In the genomic region with DNA sequence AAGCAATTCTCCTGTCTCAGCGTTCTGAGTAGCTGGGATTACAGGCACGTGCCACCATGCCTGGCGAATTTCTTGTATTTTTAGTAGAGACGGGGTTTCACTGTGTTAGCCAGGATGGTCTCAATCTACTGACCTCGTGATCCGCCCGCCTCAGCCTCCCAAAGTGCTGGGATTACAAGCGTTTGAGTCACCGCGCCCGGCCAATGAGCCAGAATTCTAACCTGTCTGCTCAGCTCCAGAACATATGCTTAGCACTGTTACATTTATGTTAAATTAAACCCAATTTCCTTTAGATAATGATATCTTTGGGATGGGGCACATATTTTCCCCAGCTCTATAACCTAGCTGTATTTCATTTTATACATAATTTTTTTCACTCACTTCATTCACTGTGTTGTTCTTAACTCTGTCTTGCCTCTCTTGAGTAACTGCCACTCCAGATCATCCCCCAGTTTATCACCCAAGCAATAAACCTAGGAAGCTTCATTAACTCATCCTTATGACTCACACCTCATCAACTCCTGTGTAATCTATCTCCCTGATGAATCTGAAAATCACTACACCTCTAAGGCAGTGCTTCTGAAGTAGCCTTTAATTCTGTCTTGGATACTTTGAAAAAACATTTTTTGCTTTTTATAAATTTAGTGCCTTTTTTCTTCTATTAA, we compare ENCODE assay signal across 18 cellular contexts.
A peak's percentile ranks its signal among the peaks of the same experiment; 100 is the strongest.
DNase-seq lines count a peak whose midpoint lies in the region; ATAC-seq, FAIRE-seq and TF ChIP-seq lines count a peak whose summit lies in the region.
"Had no signal": no experiment of that assay in that cellular context is flagged by ENCODE, and none has a peak within 500 bp of the region (broad histone marks: within the 10 kb centered on the region; RNA-seq: fewer than 3 reads in every experiment).

No MANE protein-coding gene starts in this region.

- H3K79me2 ChIP-seq in osteoblast (ENCODE audit: insufficient read depth, low read length): no peaks in the 10 kb centered on the region

- 82 to 84% methylated on average over 11 of the region's 11 CpGs for whole genome bisulfite sequencing in esophagus squamous epithelium, 2 donors

- peak; percentile 2 for DNase-seq in ELF-1 (ENCODE audit: low read depth, low spot score)
- DNase-seq in bronchial epithelial cell (ENCODE audit: low read depth): peak; percentile 2
- DNase-seq in kidney glomerular epithelial cell (lab: John Stamatoyannopoulos, UW): peak; percentile 95
- DNase-seq in osteoblast (ENCODE audit: insufficient read length, low spot score, missing footprints): peak; percentile 5
- DNase-seq in ascending aorta (ENCODE audit: low spot score in 2 of 2): no peak
- DNase-seq in caudate nucleus (lab: John Stamatoyannopoulos, UW): no peak
- DNase-seq in esophagus squamous epithelium (lab: John Stamatoyannopoulos, UW): no peak
- DNase-seq: BE2C, DND-41, GF-D8, GOT3, IMR-90 had no signal

- H4K20me1 ChIP-seq in osteoblast (ENCODE audit: insufficient read depth, low read length): no peaks in the 10 kb centered on the region

- no peaks in the 10 kb centered on the region for H3K4me1 ChIP-seq in osteoblast (ENCODE audit: insufficient read depth, low read length)
- no peaks in the 10 kb centered on the region for H3K4me1 ChIP-seq in ascending aorta
- H3K4me1 ChIP-seq in esophagus squamous epithelium: no peaks in the 10 kb centered on the region
- H3K4me1 ChIP-seq: BE2C, HAP-1 had no signal

- no peaks in the 10 kb centered on the region for H3K36me3 ChIP-seq in bronchial epithelial cell (ENCODE audit: control insufficient read depth, insufficient read depth, low read length)
- H3K36me3 ChIP-seq in osteoblast (ENCODE audit: insufficient read depth, low read length): no peaks in the 10 kb centered on the region
- H3K36me3 ChIP-seq in ascending aorta: no peaks in the 10 kb centered on the region
- H3K36me3 ChIP-seq in esophagus squamous epithelium: no peaks in the 10 kb centered on the region
- H3K36me3 ChIP-seq: BE2C, HAP-1 had no signal

- no peak overlapping the region for H3K4me3 ChIP-seq in bronchial epithelial cell (ENCODE audit: low read depth, low read length)
- no peak overlapping the region for H3K4me3 ChIP-seq in osteoblast (ENCODE audit: insufficient read depth, low read length)
- H3K4me3 ChIP-seq in ascending aorta: no peak overlapping the region
- no peak overlapping the region for H3K4me3 ChIP-seq in esophagus squamous epithelium
- H3K4me3 ChIP-seq: HAP-1 had no signal

- ATAC-seq in HG02763 (IDR thresholded peaks at IDR 0.05; ENCODE audit: unreplicated experiment): no peak

- H3K4me2 ChIP-seq in osteoblast (ENCODE audit: insufficient read depth, low read length): no peak overlapping the region

- intact Hi-C loops in ascending aorta (cut with DNase I) (no loop called here), esophagus squamous epithelium (cut with DNase I) (no loop called here)

- H3K27ac ChIP-seq in osteoblast (ENCODE audit: low read depth, low read length): no peak overlapping the region
- H3K27ac ChIP-seq in ascending aorta: no peak overlapping the region
- H3K27ac ChIP-seq in caudate nucleus (ENCODE audit: low read depth, low read length): no peak overlapping the region
- no peak overlapping the region for H3K27ac ChIP-seq in esophagus squamous epithelium
- H3K27ac ChIP-seq: C4-2B had no signal

- TF ChIP-seq CTCF in bronchial epithelial cell (IDR thresholded peaks at IDR 0.05; ENCODE audit: insufficient read depth, low read length, severe bottlenecking) (no peak), osteoblast (IDR thresholded peaks at IDR 0.05; ENCODE audit: extremely low read depth, low read depth, low read length) (no peak), ascending aorta (IDR thresholded peaks at IDR 0.05) (no peak), esophagus squamous epithelium (IDR thresholded peaks at IDR 0.05) (no peak)

- no peak for FAIRE-seq in bronchial epithelial cell (lab: Jason Lieb, UNC)
- FAIRE-seq: A204.1, D721Med, GM19239 had no signal

- H3K27me3 ChIP-seq in bronchial epithelial cell (ENCODE audit: control insufficient read depth, insufficient read depth, low read length) (no peaks in the 10 kb centered on the region), osteoblast (ENCODE audit: insufficient read depth, low read length) (no peaks in the 10 kb centered on the region), ascending aorta (no peaks in the 10 kb centered on the region), esophagus squamous epithelium (no peaks in the 10 kb centered on the region)
- H3K27me3 ChIP-seq: BE2C had no signal

- H2AFZ ChIP-seq in osteoblast (ENCODE audit: low read length): no peak overlapping the region

- TF ChIP-seq POLR2A in esophagus squamous epithelium (IDR thresholded peaks at IDR 0.05): no peak

- H3K9me3 ChIP-seq in osteoblast (ENCODE audit: low read depth, low read length): peaks cover 2% of the 10 kb centered on the region
- no peaks in the 10 kb centered on the region for H3K9me3 ChIP-seq in ascending aorta
- peaks cover 0 to 9% (median 0%) of the 10 kb centered on the region in 3 donors for H3K9me3 ChIP-seq in esophagus squamous epithelium
- H3K9me3 ChIP-seq: BE2C had no signal

Comparison
In these comparisons a context has a peak if more than half of its experiments do, and no peak if none do; other contexts are left out.
1. DNase-seq: peak in ELF-1 (single experiment), bronchial epithelial cell (single experiment), kidney glomerular epithelial cell (single experiment) and osteoblast (single experiment); none in ascending aorta (0 of 2), caudate nucleus (0 of 61) and esophagus squamous epithelium (single experiment).